ENCODE assay signal across 23 cellular contexts in genomic region chr17:63847525-63848249, GRCh38. TPM values are rescaled to one million over a fixed set of nuclear protein-coding genes. Genes with fewer than 3 reads are reported as not detected.
A peak's percentile ranks its signal among the peaks of the same experiment; 100 is the strongest.
DNase-seq lines count a peak whose midpoint lies in the region; ATAC-seq and TF ChIP-seq lines count a peak whose summit lies in the region.
"Had no signal": no experiment of that assay in that cellular context is flagged by ENCODE, and none has a peak within 500 bp of the region (broad histone marks: within the 10 kb centered on the region; RNA-seq: fewer than 3 reads in every experiment).

No MANE protein-coding gene starts in this region.

- no peak for TF ChIP-seq EP300 in gastroesophageal sphincter (IDR thresholded peaks at IDR 0.05)

- H3K36me3 ChIP-seq in neural progenitor cell, result no peaks in the 10 kb centered on the region
- H3K36me3 ChIP-seq in ascending aorta, result no peaks in the 10 kb centered on the region
- no peaks in the 10 kb centered on the region for H3K36me3 ChIP-seq in gastroesophageal sphincter
- H3K36me3 ChIP-seq: BLaER1 treated with 17β-estradiol and CSF1 and Interleukin-3, amounts not matched to agents 10 nM and 100 nM; uterus had no signal

- no peak for TF ChIP-seq POLR2A in gastroesophageal sphincter (IDR thresholded peaks at IDR 0.05)

- H3K27ac ChIP-seq in neural progenitor cell, result no peak overlapping the region
- no peak overlapping the region for H3K27ac ChIP-seq in ascending aorta
- H3K27ac ChIP-seq in gastroesophageal sphincter, result no peak overlapping the region
- H3K27ac ChIP-seq: uterus had no signal

- 67 to 84% methylated on average over 3 of the region's 3 CpGs for WGBS in gastroesophageal sphincter (ENCODE audit: low coverage in 1 of 2), 2 donors

- no peaks in the 10 kb centered on the region for H3K79me2 ChIP-seq in neural progenitor cell (ENCODE audit: low read depth)

- CTCF ChIA-PET in activated CD4-positive, alpha-beta T cell treated with anti-CD3 and anti-CD28 coated beads for 36 hours (lab: Charles Lee), result interaction anchor here (0.7 to 2.9 kb wide), 6 partner anchors 12 to 236 kb away, joined by 3 to 19 read pairs (median 4); no protein-coding TSS in a partner anchor
- CTCF ChIA-PET in Calu3 (lab: Charles Lee), result no interaction called here

- H3K4me3 ChIP-seq in neural progenitor cell (no peak overlapping the region), ascending aorta (no peak overlapping the region), gastroesophageal sphincter (no peak overlapping the region)
- H3K4me3 ChIP-seq: lung had no signal

- peaks cover 26% of the 10 kb centered on the region for H3K4me1 Mint-ChIP-seq in activated CD4-positive, alpha-beta T cell treated with anti-CD3 and anti-CD28 coated beads for 36 hours
- no peaks in the 10 kb centered on the region for H3K4me1 Mint-ChIP-seq in Calu3 (ENCODE audit: low read depth, unreplicated experiment)
- peaks cover 27% of the 10 kb centered on the region for H3K4me1 Mint-ChIP-seq in activated naive CD8-positive, alpha-beta T cell treated with anti-CD3 and anti-CD28 coated beads, Interleukin-2, amount 50 U/mL, for 24 hours
- H3K4me1 Mint-ChIP-seq in neural progenitor cell, result peaks cover 10% of the 10 kb centered on the region

- BruUV-seq in Calu3 (replicated peaks; lab: Mats Ljungman, UMichigan), result no TSS peak

- no peaks in the 10 kb centered on the region for H4K20me1 ChIP-seq in neural progenitor cell (ENCODE audit: low read depth)
- H4K20me1 ChIP-seq: BLaER1 treated with 17β-estradiol and CSF1 and Interleukin-3, amounts not matched to agents 10 nM and 100 nM had no signal

- H3K9me3 Mint-ChIP-seq in activated CD4-positive, alpha-beta T cell treated with anti-CD3 and anti-CD28 coated beads for 36 hours (ENCODE audit: low read depth), result peaks cover 4% of the 10 kb centered on the region
- no peaks in the 10 kb centered on the region for H3K9me3 Mint-ChIP-seq in Calu3 (ENCODE audit: low read depth, unreplicated experiment)
- H3K9me3 Mint-ChIP-seq in activated naive CD8-positive, alpha-beta T cell treated with anti-CD3 and anti-CD28 coated beads, Interleukin-2, amount 50 U/mL, for 24 hours, result peaks cover 10% of the 10 kb centered on the region
- H3K9me3 Mint-ChIP-seq in neural progenitor cell, result peaks cover 10% of the 10 kb centered on the region

- ATAC-seq in activated CD4-positive, alpha-beta T cell treated with anti-CD3 and anti-CD28 coated beads for 36 hours, result no peak
- ATAC-seq in activated naive CD8-positive, alpha-beta T cell treated with anti-CD3 and anti-CD28 coated beads, Interleukin-2, amount 50 U/mL, for 24 hours, result no peak
- no peak for ATAC-seq in gastroesophageal sphincter
- ATAC-seq: Right ventricle myocardium inferior had no signal

- peaks cover 3% of the 10 kb centered on the region for H3K36me3 Mint-ChIP-seq in activated CD4-positive, alpha-beta T cell treated with anti-CD3 and anti-CD28 coated beads for 36 hours (ENCODE audit: low read depth)
- H3K36me3 Mint-ChIP-seq in Calu3 (ENCODE audit: insufficient read depth, unreplicated experiment) (peaks cover 26% of the 10 kb centered on the region), neural progenitor cell (no peaks in the 10 kb centered on the region)
- H3K36me3 Mint-ChIP-seq in activated naive CD8-positive, alpha-beta T cell treated with anti-CD3 and anti-CD28 coated beads, Interleukin-2, amount 50 U/mL, for 24 hours (ENCODE audit: low read depth), result peaks cover 7% of the 10 kb centered on the region

- H3K4me1 ChIP-seq in neural progenitor cell (no peaks in the 10 kb centered on the region), ascending aorta (peaks cover 7 to 10% of the 10 kb centered on the region in 2 donors), gastroesophageal sphincter (peaks cover 0 to 28% (median 3%) of the 10 kb centered on the region in 3 donors)
- H3K4me1 ChIP-seq: uterus had no signal

- no peak overlapping the region for H3K4me2 ChIP-seq in neural progenitor cell

- no peak overlapping the region for H3K9ac ChIP-seq in neural progenitor cell
- H3K9ac ChIP-seq: BLaER1 treated with 17β-estradiol and CSF1 and Interleukin-3, amounts not matched to agents 10 nM and 100 nM had no signal

- peak overlapping the region; percentile 76 for H3K27ac Mint-ChIP-seq in activated CD4-positive, alpha-beta T cell treated with anti-CD3 and anti-CD28 coated beads for 36 hours
- H3K27ac Mint-ChIP-seq in Calu3 (ENCODE audit: unreplicated experiment) (peak overlapping the region; percentile 71), neural progenitor cell (no peak overlapping the region)
- H3K27ac Mint-ChIP-seq in activated naive CD8-positive, alpha-beta T cell treated with anti-CD3 and anti-CD28 coated beads, Interleukin-2, amount 50 U/mL, for 24 hours, result peak overlapping the region; percentile 82
- H3K27ac Mint-ChIP-seq: nephron progenitor cell had no signal

- H3K9me3 ChIP-seq in neural progenitor cell (ENCODE audit: low read depth) (no peaks in the 10 kb centered on the region), ascending aorta (no peaks in the 10 kb centered on the region), gastroesophageal sphincter (no peaks in the 10 kb centered on the region)
- H3K9me3 ChIP-seq: uterus had no signal

- intact Hi-C loops in activated CD4-positive, alpha-beta T cell treated with anti-CD3 and anti-CD28 coated beads for 36 hours (cut with DNase I, micrococcal nuclease), result loop anchor here in 1 of 2 experiments (2.0 kb wide), 1 partner anchor 299 kb away; no protein-coding TSS in a partner anchor
- intact Hi-C loops in Calu3 (cut with micrococcal nuclease; ENCODE audit: unreplicated experiment), result no loop called here
- intact Hi-C loops in ascending aorta (cut with DNase I), result no loop called here

- H3K27me3 ChIP-seq in neural progenitor cell (peaks cover 59% of the 10 kb centered on the region), ascending aorta (no peaks in the 10 kb centered on the region), gastroesophageal sphincter (no peaks in the 10 kb centered on the region)
- H3K27me3 ChIP-seq: BLaER1 treated with 17β-estradiol and CSF1 and Interleukin-3, amounts not matched to agents 10 nM and 100 nM had no signal

- POLR2A ChIA-PET in activated CD4-positive, alpha-beta T cell treated with anti-CD3 and anti-CD28 coated beads for 36 hours (lab: Charles Lee), result interaction anchor here (0.6 to 1.9 kb wide), 3 partner anchors 9 to 286 kb away, joined by 3 to 10 read pairs (median 4); partner anchors contain the start of genes CCDC47 and DDX42

- no peaks in the 10 kb centered on the region for H3K27me3 Mint-ChIP-seq in activated CD4-positive, alpha-beta T cell treated with anti-CD3 and anti-CD28 coated beads for 36 hours
- H3K27me3 Mint-ChIP-seq in Calu3 (ENCODE audit: unreplicated experiment) (no peaks in the 10 kb centered on the region), neural progenitor cell (ENCODE audit: insufficient read depth, low read depth) (peaks cover 12% of the 10 kb centered on the region)
- peaks cover 5% of the 10 kb centered on the region for H3K27me3 Mint-ChIP-seq in activated naive CD8-positive, alpha-beta T cell treated with anti-CD3 and anti-CD28 coated beads, Interleukin-2, amount 50 U/mL, for 24 hours

- TF ChIP-seq CTCF in Calu3 (IDR thresholded peaks at IDR 0.05; ENCODE audit: unreplicated experiment) (no peak), neural progenitor cell (IDR thresholded peaks at IDR 0.05) (no peak), ascending aorta (IDR thresholded peaks at IDR 0.05) (no peak), gastroesophageal sphincter (IDR thresholded peaks at IDR 0.05) (no peak)

- H3F3A ChIP-seq in neural progenitor cell (ENCODE audit: low read depth), result peaks cover 15% of the 10 kb centered on the region

- no peak overlapping the region for H2AFZ ChIP-seq in neural progenitor cell (replicated peaks)

- DNase-seq in activated CD4-positive, alpha-beta T cell treated with anti-CD3 and anti-CD28 coated beads for 36 hours, result no peak
- no peak for DNase-seq in activated CD4-positive, alpha-beta T cell treated with anti-CD3 and anti-CD28 coated beads for 4 hours
- DNase-seq in Calu3, result no peak
- DNase-seq in activated naive CD8-positive, alpha-beta T cell treated with anti-CD3 and anti-CD28 coated beads, Interleukin-2, amount 50 U/mL, for 24 hours, result no peak
- no peak for DNase-seq in neural progenitor cell (ENCODE audit: low spot score)
- DNase-seq in ascending aorta (ENCODE audit: low spot score in 2 of 2), result no peak
- DNase-seq in epidermal melanocyte (ENCODE audit: insufficient read length, low spot score), result no peak
- DNase-seq: activated CD4-positive, alpha-beta T cell treated with anti-CD3 and anti-CD28 coated beads for 1 hour; caudate nucleus; DMS79 treated with DMSO at 0.1 percent for 48 hours; effector CD4-positive, alpha-beta T cell; GOT3; head of caudate nucleus; NCI-H2081; NCI-H510A treated with DMSO at 0.1 percent for 48 hours; nephron progenitor cell; retina; uterus had no signal

- peak overlapping the region; percentile 6 for H3K4me3 Mint-ChIP-seq in activated CD4-positive, alpha-beta T cell treated with anti-CD3 and anti-CD28 coated beads for 36 hours
- H3K4me3 Mint-ChIP-seq in Calu3 (ENCODE audit: low read depth, unreplicated experiment) (no peak overlapping the region), neural progenitor cell (peak overlapping the region; percentile 28)
- H3K4me3 Mint-ChIP-seq in activated naive CD8-positive, alpha-beta T cell treated with anti-CD3 and anti-CD28 coated beads, Interleukin-2, amount 50 U/mL, for 24 hours, result peak overlapping the region; percentile 56
- H3K4me3 Mint-ChIP-seq: nephron progenitor cell had no signal

RNA-seq across cellular contexts. Expression of gene SMARCD2, which starts 5.2 kb away (rescaled TPM):
- 100 to 1,000 TPM in 1 of 2 experiments, 10 to 100 TPM in 1; 100.0 to 101 TPM for total RNA-seq in activated CD4-positive, alpha-beta T cell treated with anti-CD3 and anti-CD28 coated beads for 36 hours
- total RNA-seq in Calu3 (2022), result 46.7 and 50.6 TPM in 2 replicates
- total RNA-seq in neural progenitor cell (ENCODE audit: low replicate concordance), result 80.7 and 100 TPM in 2 replicates
- total RNA-seq in ascending aorta, result 78.0 TPM
- total RNA-seq in gastroesophageal sphincter, result 100 to 1,000 TPM; 103 to 160 (median 141) TPM

RNA-seq across cellular contexts. Expression of gene FTSJ3, which starts 20.2 kb away (rescaled TPM):
- total RNA-seq in activated CD4-positive, alpha-beta T cell treated with anti-CD3 and anti-CD28 coated beads for 36 hours, result 10 to 100 TPM; 52.1 to 61.2 TPM
- total RNA-seq in Calu3 (2022) (43.3 and 46.0 TPM in 2 replicates), neural progenitor cell (ENCODE audit: low replicate concordance) (21.8 and 44.3 TPM in 2 replicates), ascending aorta (18.2 TPM), gastroesophageal sphincter (10 to 100 TPM; 36.3 to 53.2 (median 51.7) TPM)

RNA-seq across cellular contexts. Expression of gene PSMC5, which starts 20.5 kb away (rescaled TPM):
- total RNA-seq in activated CD4-positive, alpha-beta T cell treated with anti-CD3 and anti-CD28 coated beads for 36 hours, result 100 to 1,000 TPM in 1 of 2 experiments, 10 to 100 TPM in 1; 98.2 to 160 TPM
- 91.4 and 95.1 TPM in 2 replicates for total RNA-seq in Calu3 (2022)
- total RNA-seq in neural progenitor cell (ENCODE audit: low replicate concordance), result 49.6 and 69.7 TPM in 2 replicates
- total RNA-seq in ascending aorta, result 83.7 TPM
- total RNA-seq in gastroesophageal sphincter, result 100 to 1,000 TPM in 2 of 4 donors, 10 to 100 TPM in 2; 79.5 to 110 (median 95.7) TPM

RNA-seq across cellular contexts. Expression of gene CSH2, which starts 25.8 kb away (rescaled TPM):
- not detected for total RNA-seq in activated CD4-positive, alpha-beta T cell treated with anti-CD3 and anti-CD28 coated beads for 36 hours
- total RNA-seq in Calu3 (2022) (not detected in 2 replicates), neural progenitor cell (ENCODE audit: low replicate concordance) (not detected in 2 replicates), ascending aorta (not detected), gastroesophageal sphincter (under 1 TPM in 1 of 4 donors, not detected in 3; 0.23 TPM)
- total RNA-seq: lung; Right ventricle myocardium inferior; T-helper 1 cell treated with Interleukin-12 subunit alpha and Interleukin-12 subunit beta and Interleukin-4 antibody, amounts not matched to agents 30 ng/mL and 1 ng/mL, for 36 hours; uterus had no signal

RNA-seq across cellular contexts. Expression of gene GH2, which starts 34.1 kb away (rescaled TPM):
- total RNA-seq in activated CD4-positive, alpha-beta T cell treated with anti-CD3 and anti-CD28 coated beads for 36 hours, result not detected
- total RNA-seq in Calu3 (2022) (not detected in 2 replicates), neural progenitor cell (ENCODE audit: low replicate concordance) (not detected in 2 replicates), ascending aorta (not detected), gastroesophageal sphincter (not detected)
- total RNA-seq: lung; Right ventricle myocardium inferior; T-helper 1 cell treated with Interleukin-12 subunit alpha and Interleukin-12 subunit beta and Interleukin-4 antibody, amounts not matched to agents 30 ng/mL and 1 ng/mL, for 36 hours; uterus had no signal
